In genomic region chr4:6695660-6696581, GRCh38 we compare ENCODE assay signal across 8 cellular contexts. TPM values are rescaled to one million over a fixed set of nuclear protein-coding genes. Genes with fewer than 3 reads are reported as not detected.
DNase-seq lines count a peak whose midpoint lies in the region; ATAC-seq and TF ChIP-seq lines count a peak whose summit lies in the region.

No MANE protein-coding gene starts in this region.

- H3K36me3 ChIP-seq in heart right ventricle (peaks cover 0 to 20% (median 0%) of the 10 kb centered on the region in 9 donors), MM.1S (replicated peaks; ENCODE audit: insufficient read depth, low read length) (no peaks in the 10 kb centered on the region)

- ATAC-seq in heart right ventricle (peak in 7 of 8 donors; percentile 15 to 49 (median 37)), HG02870 (IDR thresholded peaks at IDR 0.05; ENCODE audit: unreplicated experiment) (no peak)
- ATAC-seq in stimulated activated naive CD8-positive, alpha-beta T cell treated with anti-CD3 and anti-CD28 coated beads, Interleukin-15, amount 100 ng/mL, for 72 hours, result peak; percentile 68

- H3K27ac ChIP-seq in heart right ventricle, result peak overlapping the region in 9 of 10 donors; percentile 19 to 90 (median 68)
- no peak overlapping the region for H3K27ac ChIP-seq in dorsolateral prefrontal cortex
- H3K27ac ChIP-seq in MM.1S (ENCODE audit: low read length), result no peak overlapping the region

- H2AFZ ChIP-seq in MM.1S (ENCODE audit: low read length), result no peak overlapping the region

- peak overlapping the region; percentile 72 to 81 for H3K4me3 Mint-ChIP-seq in stimulated activated naive CD8-positive, alpha-beta T cell treated with anti-CD3 and anti-CD28 coated beads, Interleukin-15, amount 100 ng/mL, for 72 hours

- H3K27me3 ChIP-seq in heart right ventricle (no peaks in the 10 kb centered on the region), dorsolateral prefrontal cortex (no peaks in the 10 kb centered on the region), MM.1S (replicated peaks; ENCODE audit: insufficient read depth, low read length) (no peaks in the 10 kb centered on the region)

- no peaks in the 10 kb centered on the region for H3F3A ChIP-seq in MM.1S (ENCODE audit: insufficient read depth, low read length)

- H3K9me3 ChIP-seq in heart right ventricle (no peaks in the 10 kb centered on the region), MM.1S (replicated peaks; ENCODE audit: insufficient read depth, low read length) (no peaks in the 10 kb centered on the region)

- H3K4me3 ChIP-seq in heart right ventricle, result no peak overlapping the region
- no peak overlapping the region for H3K4me3 ChIP-seq in dorsolateral prefrontal cortex
- H3K4me3 ChIP-seq in MM.1S (ENCODE audit: low read length), result no peak overlapping the region

- H3K9me3 Mint-ChIP-seq in stimulated activated naive CD8-positive, alpha-beta T cell treated with anti-CD3 and anti-CD28 coated beads, Interleukin-15, amount 100 ng/mL, for 72 hours, result no peaks in the 10 kb centered on the region

- DNase-seq in NCI-H1417 (lab: John Stamatoyannopoulos, UW) (peak in 2 of 3 experiments; percentile 9 to 53), NCI-H1417 treated with DMSO at 0.1 percent for 48 hours (lab: John Stamatoyannopoulos, UW) (no peak), heart right ventricle (no peak), dorsolateral prefrontal cortex (no peak), MM.1S (no peak)
- DNase-seq in activated CD4-positive, alpha-beta T cell treated with anti-CD3 and anti-CD28 coated beads, Interleukin-2, amount 50 U/mL, for 4 hours, result peak; percentile 29 to 37
- DNase-seq in stimulated activated naive CD8-positive, alpha-beta T cell treated with anti-CD3 and anti-CD28 coated beads, Interleukin-15, amount 100 ng/mL, for 72 hours, result peak in 1 of 2 donors; percentile 52

- no peaks in the 10 kb centered on the region for H3K79me2 ChIP-seq in MM.1S (ENCODE audit: low read length)

- no peak for TF ChIP-seq CTCF in heart right ventricle (IDR thresholded peaks at IDR 0.05)
- TF ChIP-seq CTCF in dorsolateral prefrontal cortex (IDR thresholded peaks at IDR 0.05 in 54 of 56, conservative IDR thresholded peaks at IDR 0.05 in 2 of 56; ENCODE audit: low read depth in 1 of 56, partially characterized antibody in 56 of 56), result no peak
- no peak for TF ChIP-seq CTCF in MM.1S (IDR thresholded peaks at IDR 0.05; ENCODE audit: low read length)

- no peak overlapping the region for H3K9ac ChIP-seq in MM.1S (ENCODE audit: low read length)

- WGBS in heart right ventricle, 2 donors, result 73 to 76% methylated on average over 18 of the region's 18 CpGs

- intact Hi-C loops in heart right ventricle (cut with DNase I), result no loop called here
- intact Hi-C loops in dorsolateral prefrontal cortex (cut with DNase I), result no loop called here

- no peaks in the 10 kb centered on the region for H3K27me3 Mint-ChIP-seq in stimulated activated naive CD8-positive, alpha-beta T cell treated with anti-CD3 and anti-CD28 coated beads, Interleukin-15, amount 100 ng/mL, for 72 hours

- H3K4me2 ChIP-seq in MM.1S (ENCODE audit: low read depth, low read length), result no peak overlapping the region

- no peaks in the 10 kb centered on the region for H3K9me2 ChIP-seq in MM.1S (replicated peaks; ENCODE audit: insufficient read depth, low read length)

- H4K20me1 ChIP-seq in MM.1S (ENCODE audit: insufficient read depth, low read length), result no peaks in the 10 kb centered on the region

- H3K27ac Mint-ChIP-seq in stimulated activated naive CD8-positive, alpha-beta T cell treated with anti-CD3 and anti-CD28 coated beads, Interleukin-15, amount 100 ng/mL, for 72 hours, result peak overlapping the region; percentile 97 to 99

- peaks cover 79% of the 10 kb centered on the region for H3K4me1 Mint-ChIP-seq in stimulated activated naive CD8-positive, alpha-beta T cell treated with anti-CD3 and anti-CD28 coated beads, Interleukin-15, amount 100 ng/mL, for 72 hours

- H3K4me1 ChIP-seq in heart right ventricle, result peaks cover 9 to 50% (median 21%) of the 10 kb centered on the region in 9 donors
- no peaks in the 10 kb centered on the region for H3K4me1 ChIP-seq in MM.1S (ENCODE audit: low read length)

RNA-seq across cellular contexts. Expression of gene S100P, which starts 2.2 kb away (rescaled TPM):
- 1 to 10 TPM in 5 of 10 donors, under 1 TPM in 1, not detected in 4; 0.41 to 8.2 (median 1.6) TPM for total RNA-seq in heart right ventricle
- under 1 TPM; 0.22 to 0.68 TPM for polyA plus RNA-seq in heart right ventricle
- total RNA-seq in dorsolateral prefrontal cortex, result 10 to 100 TPM in 1 of 120 experiments, 1 to 10 TPM in 41, under 1 TPM in 16, not detected in 62; 0.37 to 12.9 (median 1.8) TPM

RNA-seq across cellular contexts. Expression of gene MRFAP1L1, which starts 13.7 kb away (rescaled TPM):
- total RNA-seq in heart right ventricle, result 10 to 100 TPM; 37.5 to 49.9 (median 42.1) TPM
- polyA plus RNA-seq in heart right ventricle, result 10 to 100 TPM; 61.5 to 73.7 TPM
- 100 to 1,000 TPM in 7 of 120 experiments, 10 to 100 TPM in 113; 52.0 to 117 (median 80.0) TPM for total RNA-seq in dorsolateral prefrontal cortex

RNA-seq across cellular contexts. Expression of gene BLOC1S4, which starts 20.1 kb away (rescaled TPM):
- total RNA-seq in heart right ventricle (10 to 100 TPM in 1 of 10 donors, 1 to 10 TPM in 9; 4.4 to 10.2 (median 7.0) TPM), dorsolateral prefrontal cortex (10 to 100 TPM in 38 of 120 experiments, 1 to 10 TPM in 82; 5.0 to 12.2 (median 9.0) TPM)
- 1 to 10 TPM; 4.8 to 7.8 TPM for polyA plus RNA-seq in heart right ventricle

RNA-seq across cellular contexts. Expression of gene MRFAP1, which starts 55.4 kb away (rescaled TPM):
- total RNA-seq in heart right ventricle (100 to 1,000 TPM; 222 to 268 (median 248) TPM), dorsolateral prefrontal cortex (100 to 1,000 TPM; 242 to 474 (median 356) TPM)
- polyA plus RNA-seq in heart right ventricle, result 100 to 1,000 TPM; 163 to 445 TPM

Comparison
In these comparisons a context has a peak if more than half of its experiments do, and no peak if none do; other contexts are left out.
1. DNase-seq: peak in NCI-H1417 (2 of 3) and activated CD4-positive, alpha-beta T cell treated with anti-CD3 and anti-CD28 coated beads, Interleukin-2, amount 50 U/mL, for 4 hours (2 of 2); none in NCI-H1417 treated with DMSO at 0.1 percent for 48 hours (single experiment), heart right ventricle (0 of 2), dorsolateral prefrontal cortex (0 of 10) and MM.1S (single experiment).
2. H3K27ac ChIP-seq: peak in heart right ventricle (9 of 10); none in dorsolateral prefrontal cortex (0 of 59) and MM.1S (single experiment).